Comparison of ENCODE assay signal across 19 cellular contexts in the genomic region with DNA sequence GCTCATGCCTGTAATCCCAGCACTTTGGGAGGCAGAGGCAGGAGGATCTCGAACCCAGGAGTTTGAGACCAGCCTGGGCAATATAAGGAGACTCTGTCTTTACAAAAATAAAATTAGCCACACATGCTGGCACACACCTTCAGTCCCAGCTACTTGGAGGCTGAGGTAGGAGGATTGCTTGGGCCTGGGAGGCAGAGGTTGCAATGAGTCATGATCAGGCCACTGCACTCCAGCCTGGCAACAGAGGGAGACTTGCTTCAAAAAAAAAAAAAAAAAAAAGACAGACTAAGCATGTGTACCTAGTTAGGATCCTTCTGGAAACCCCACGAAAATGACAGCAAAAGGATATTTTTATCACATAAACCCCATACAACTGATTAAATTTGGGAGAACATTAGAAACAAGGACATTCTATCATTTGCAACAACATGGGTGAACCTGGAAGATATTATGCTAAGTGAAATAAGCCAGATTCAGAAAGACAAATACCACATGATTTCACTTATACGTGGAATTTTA.
"Had no signal": no experiment of that assay in that cellular context is flagged by ENCODE, and none has a peak within 500 bp of the region (broad histone marks: within the 10 kb centered on the region; RNA-seq: fewer than 3 reads in every experiment).

No MANE protein-coding gene starts in this region.

- DNase-seq: activated CD4-positive, alpha-beta memory T cell treated with anti-CD3 and anti-CD28 coated beads, Interleukin-2, amount 10 ng/mL, durations not matched to agents 7 days and 5 days; activated CD4-positive, alpha-beta T cell treated with anti-CD3 and anti-CD28 coated beads for 36 hours; activated gamma-delta T cell treated with Interleukin-2 at 50 U/mL for 16 hours; amniotic stem cell; caudate nucleus; gastrocnemius medialis; heart left ventricle; immature natural killer cell; occipital lobe; stimulated activated CD4-positive, alpha-beta T cell treated with anti-CD3 and anti-CD28 coated beads, Interleukin-4, amount 100 ng/mL, for 24 hours; stimulated activated naive CD8-positive, alpha-beta T cell treated with anti-CD3 and anti-CD28 coated beads, Interleukin-15, amount 100 ng/mL, for 72 hours; T-cell; T1000; upper lobe of left lung; WERI-Rb-1 had no signal

- H3K36me3 ChIP-seq: gastrocnemius medialis, heart left ventricle, right atrium auricular region, upper lobe of left lung, WERI-Rb-1 had no signal

- H3K9me3 ChIP-seq: gastrocnemius medialis had no signal

- H3K27me3 Mint-ChIP-seq: activated CD4-positive, alpha-beta memory T cell treated with anti-CD3 and anti-CD28 coated beads, Interleukin-2, amount 10 ng/mL, durations not matched to agents 7 days and 5 days; activated CD4-positive, alpha-beta T cell treated with anti-CD3 and anti-CD28 coated beads for 36 hours; activated naive CD8-positive, alpha-beta T cell; stimulated activated naive CD8-positive, alpha-beta T cell treated with anti-CD3 and anti-CD28 coated beads, Interleukin-15, amount 100 ng/mL, for 72 hours; T-cell had no signal

- H3K36me3 Mint-ChIP-seq: T-cell had no signal

- H3K27ac ChIP-seq: gastrocnemius medialis, heart left ventricle, right atrium auricular region, skin epidermis, upper lobe of left lung, WERI-Rb-1 had no signal

- H3K27ac Mint-ChIP-seq: activated CD4-positive, alpha-beta memory T cell treated with anti-CD3 and anti-CD28 coated beads, Interleukin-2, amount 10 ng/mL, durations not matched to agents 7 days and 5 days; activated CD4-positive, alpha-beta T cell treated with anti-CD3 and anti-CD28 coated beads for 36 hours; activated naive CD8-positive, alpha-beta T cell; immature natural killer cell; nephron; T-cell had no signal

- H3K4me3 Mint-ChIP-seq: activated CD4-positive, alpha-beta memory T cell treated with anti-CD3 and anti-CD28 coated beads, Interleukin-2, amount 10 ng/mL, durations not matched to agents 7 days and 5 days; activated CD4-positive, alpha-beta T cell treated with anti-CD3 and anti-CD28 coated beads for 36 hours; activated naive CD8-positive, alpha-beta T cell; immature natural killer cell; nephron; stimulated activated naive CD8-positive, alpha-beta T cell treated with anti-CD3 and anti-CD28 coated beads, Interleukin-15, amount 100 ng/mL, for 72 hours; T-cell had no signal

- ATAC-seq: activated CD4-positive, alpha-beta T cell treated with anti-CD3 and anti-CD28 coated beads for 36 hours; gastrocnemius medialis; heart left ventricle; stimulated activated naive CD8-positive, alpha-beta T cell treated with anti-CD3 and anti-CD28 coated beads, Interleukin-15, amount 100 ng/mL, for 72 hours; T-cell had no signal

- H3K27me3 ChIP-seq: gastrocnemius medialis, heart left ventricle, right atrium auricular region, upper lobe of left lung had no signal

- H3K4me3 ChIP-seq: gastrocnemius medialis, heart left ventricle, right atrium auricular region, skin epidermis, upper lobe of left lung had no signal

- H3K9me3 Mint-ChIP-seq: activated CD4-positive, alpha-beta memory T cell treated with anti-CD3 and anti-CD28 coated beads, Interleukin-2, amount 10 ng/mL, durations not matched to agents 7 days and 5 days had no signal
